ENCODE assay signal across 3 cellular contexts in the genomic region with DNA sequence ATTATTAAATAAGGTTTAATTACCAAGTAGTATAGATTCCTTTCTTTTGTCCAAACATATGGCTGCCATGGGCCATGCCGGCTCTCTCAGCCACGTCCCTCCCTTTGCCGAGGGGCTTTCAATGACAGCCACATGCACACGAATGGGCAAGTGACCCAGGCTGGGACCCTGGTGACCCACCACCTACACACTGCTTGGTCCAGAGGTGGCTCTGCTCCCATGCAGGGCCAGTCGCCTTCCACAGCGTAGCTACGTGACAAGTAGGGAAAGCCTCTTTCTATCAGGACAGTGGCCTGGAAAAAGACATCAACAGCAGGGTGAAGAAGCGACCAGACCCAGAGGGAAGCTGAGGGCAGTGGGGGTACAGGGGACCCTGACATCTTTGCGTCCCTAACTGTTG.
"Had no signal": no experiment of that assay in that cellular context is flagged by ENCODE, and none has a peak within 500 bp of the region (broad histone marks: within the 10 kb centered on the region; RNA-seq: fewer than 3 reads in every experiment).

No MANE protein-coding gene starts in this region.

- DNase-seq: GDM1, GF-D8 had no signal

- H3K4me3 ChIP-seq: GM12878 had no signal

- ATAC-seq: GM12878 had no signal
